ENCODE assay signal across 18 cellular contexts in genomic region chr12:55629058-55629841, GRCh38. TPM values are rescaled to one million over a fixed set of nuclear protein-coding genes. Genes with fewer than 3 reads are reported as not detected.
DNase-seq lines count a peak whose midpoint lies in the region; ATAC-seq and TF ChIP-seq lines count a peak whose summit lies in the region.
"Had no signal": no experiment of that assay in that cellular context is flagged by ENCODE, and none has a peak within 500 bp of the region (broad histone marks: within the 10 kb centered on the region; RNA-seq: fewer than 3 reads in every experiment).

No MANE protein-coding gene starts in this region.

- H3K4me1 Mint-ChIP-seq in activated CD4-positive, alpha-beta T cell treated with anti-CD3 and anti-CD28 coated beads, Interleukin-2, amount 10 ng/mL, durations not matched to agents 24 days and 14 days = peaks cover 20% of the 10 kb centered on the region
- H3K4me1 Mint-ChIP-seq in H9 = no peaks in the 10 kb centered on the region
- H3K4me1 Mint-ChIP-seq in T-helper 1 cell treated with Interleukin-12 subunit alpha and Interleukin-12 subunit beta and Interleukin-4 antibody, amounts not matched to agents 30 μg/mL and 1 μg/mL, for 36 hours (ENCODE audit: low read depth) = peaks cover 8% of the 10 kb centered on the region

- peaks cover 4% of the 10 kb centered on the region for H3K27me3 Mint-ChIP-seq in activated CD4-positive, alpha-beta T cell treated with anti-CD3 and anti-CD28 coated beads, Interleukin-2, amount 10 ng/mL, durations not matched to agents 24 days and 14 days
- H3K27me3 Mint-ChIP-seq in H9 (ENCODE audit: low read depth) = peaks cover 12% of the 10 kb centered on the region
- no peaks in the 10 kb centered on the region for H3K27me3 Mint-ChIP-seq in T-helper 1 cell treated with Interleukin-12 subunit alpha and Interleukin-12 subunit beta and Interleukin-4 antibody, amounts not matched to agents 30 μg/mL and 1 μg/mL, for 36 hours (ENCODE audit: low read depth)
- H3K27me3 Mint-ChIP-seq: CD4-positive, alpha-beta T cell had no signal

- no peak overlapping the region for H3K9ac ChIP-seq in H9 (ENCODE audit: extremely low read depth, insufficient read length, low read length)

- no peaks in the 10 kb centered on the region for H3K23me2 ChIP-seq in H9 (ENCODE audit: insufficient read length, low read depth, low read length, poor library complexity, severe bottlenecking)

- H3K9me3 Mint-ChIP-seq in activated CD4-positive, alpha-beta T cell treated with anti-CD3 and anti-CD28 coated beads, Interleukin-2, amount 10 ng/mL, durations not matched to agents 24 days and 14 days = no peaks in the 10 kb centered on the region
- no peaks in the 10 kb centered on the region for H3K9me3 Mint-ChIP-seq in H9
- no peaks in the 10 kb centered on the region for H3K9me3 Mint-ChIP-seq in T-helper 1 cell treated with Interleukin-12 subunit alpha and Interleukin-12 subunit beta and Interleukin-4 antibody, amounts not matched to agents 30 μg/mL and 1 μg/mL, for 36 hours
- H3K9me3 Mint-ChIP-seq: CD4-positive, alpha-beta T cell had no signal

- H3K27ac ChIP-seq in H9 (ENCODE audit: insufficient read length, low read depth, low read length) = no peak overlapping the region
- H3K27ac ChIP-seq: A549, upper lobe of right lung had no signal

- H2AFZ ChIP-seq in H9 (ENCODE audit: low read length) = no peak overlapping the region

- peaks cover 3% of the 10 kb centered on the region; the same call in 1 of the 2 replicates for H3K27me3 ChIP-seq in H9 (ENCODE audit: insufficient read depth, low read length)
- H3K27me3 ChIP-seq: upper lobe of right lung had no signal

- no peaks in the 10 kb centered on the region for H3K79me1 ChIP-seq in H9 (ENCODE audit: insufficient read depth, low read depth, low read length, poor library complexity, severe bottlenecking)

- H3K4me1 ChIP-seq in H9 (ENCODE audit: insufficient read depth, low read length) = no peaks in the 10 kb centered on the region
- H3K4me1 ChIP-seq: A549, upper lobe of right lung had no signal

- no peak overlapping the region for H3K14ac ChIP-seq in H9 (ENCODE audit: insufficient read depth, low read length)

- ATAC-seq in sciatic nerve = no peak
- ATAC-seq: A549, K562, upper lobe of right lung had no signal

- TF ChIP-seq CTCF in H9 (conservative IDR thresholded peaks at IDR 0.05) = no peak

- no peak overlapping the region for H4K91ac ChIP-seq in H9 (ENCODE audit: insufficient read length, low read depth, low read length)

- no peak overlapping the region for H3K56ac ChIP-seq in H9 (ENCODE audit: insufficient read length, low read depth, low read length)

- no peaks in the 10 kb centered on the region for H3K9me3 ChIP-seq in H9 (ENCODE audit: control insufficient read depth, low read depth, low read length)
- H3K9me3 ChIP-seq: A549, upper lobe of right lung had no signal

- peak overlapping the region; percentile 35 for H3K4me3 Mint-ChIP-seq in activated CD4-positive, alpha-beta T cell treated with anti-CD3 and anti-CD28 coated beads, Interleukin-2, amount 10 ng/mL, durations not matched to agents 24 days and 14 days
- no peak overlapping the region for H3K4me3 Mint-ChIP-seq in H9
- H3K4me3 Mint-ChIP-seq in T-helper 1 cell treated with Interleukin-12 subunit alpha and Interleukin-12 subunit beta and Interleukin-4 antibody, amounts not matched to agents 30 μg/mL and 1 μg/mL, for 36 hours = peak overlapping the region; percentile 4
- H3K4me3 Mint-ChIP-seq: CD4-positive, alpha-beta T cell had no signal

- no peak overlapping the region for H3K4me2 ChIP-seq in H9 (ENCODE audit: insufficient read depth, insufficient read length, low read length)
- H3K4me2 ChIP-seq: A549 had no signal

- H4K8ac ChIP-seq in H9 (replicated peaks; ENCODE audit: insufficient read length, low read depth, low read length) = no peak overlapping the region

- H3K36me3 Mint-ChIP-seq in activated CD4-positive, alpha-beta T cell treated with anti-CD3 and anti-CD28 coated beads, Interleukin-2, amount 10 ng/mL, durations not matched to agents 24 days and 14 days (ENCODE audit: low read depth) = no peaks in the 10 kb centered on the region
- H3K36me3 Mint-ChIP-seq in H9 (ENCODE audit: insufficient read depth in 1 of 3, low read depth in 3 of 3) = no peaks in the 10 kb centered on the region
- no peaks in the 10 kb centered on the region for H3K36me3 Mint-ChIP-seq in T-helper 1 cell treated with Interleukin-12 subunit alpha and Interleukin-12 subunit beta and Interleukin-4 antibody, amounts not matched to agents 30 μg/mL and 1 μg/mL, for 36 hours (ENCODE audit: low read depth)

- H3K18ac ChIP-seq in H9 (ENCODE audit: insufficient read length, low read depth, low read length) = no peak overlapping the region

- H2AK5ac ChIP-seq in H9 (ENCODE audit: insufficient read length, low read length) = no peak overlapping the region

- H3T11ph ChIP-seq in H9 (ENCODE audit: low read length) = no peak overlapping the region

- no peak overlapping the region for H2BK120ac ChIP-seq in H9 (ENCODE audit: low read depth, low read length, poor library complexity, severe bottlenecking)

- H4K5ac ChIP-seq in H9 (ENCODE audit: insufficient read length, low read depth, low read length) = no peak overlapping the region

- no peaks in the 10 kb centered on the region for H4K20me1 ChIP-seq in H9 (ENCODE audit: control insufficient read depth, insufficient read depth, insufficient read length)

- H2BK12ac ChIP-seq in H9 (ENCODE audit: insufficient read length, low read depth, low read length) = no peak overlapping the region

- peak; percentile 61 for DNase-seq in activated CD4-positive, alpha-beta T cell treated with anti-CD3 and anti-CD28 coated beads, Interleukin-2, amount 10 ng/mL, durations not matched to agents 24 days and 14 days
- DNase-seq in activated CD4-positive, alpha-beta T cell treated with anti-CD3 and anti-CD28 coated beads for 1 hour = no peak
- no peak for DNase-seq in H9
- DNase-seq in islet precursor cell = peak; percentile 32
- no peak for DNase-seq in sciatic nerve (ENCODE audit: low spot score)
- no peak for DNase-seq in nucleus accumbens (lab: John Stamatoyannopoulos, UW)
- no peak for DNase-seq in NCI-H1105 treated with DMSO at 0.1 percent for 48 hours (lab: John Stamatoyannopoulos, UW)
- DNase-seq: CD4-positive, alpha-beta T cell; cortex of kidney; foreskin melanocyte; NCI-H1417; Right ventricle myocardium superior; upper lobe of right lung had no signal

- H2BK20ac ChIP-seq in H9 (ENCODE audit: low read depth, low read length, poor library complexity, severe bottlenecking) = no peak overlapping the region

- H2BK5ac ChIP-seq in H9 (ENCODE audit: insufficient read length, low read length) = no peak overlapping the region

- H3K4ac ChIP-seq in H9 (ENCODE audit: low read depth, low read length) = no peak overlapping the region

- no CpG with 5 or more reads among the region's 3 CpGs for WGBS in H9 (ENCODE audit: extremely low coverage, insufficient read length, low lambda C conversion rate)

- H2BK15ac ChIP-seq in H9 (ENCODE audit: low read depth, low read length) = 0 out of 2 replicates have a peak overlapping the region, but pooled peaks have one; percentile 71

- H3K27ac Mint-ChIP-seq in activated CD4-positive, alpha-beta T cell treated with anti-CD3 and anti-CD28 coated beads, Interleukin-2, amount 10 ng/mL, durations not matched to agents 24 days and 14 days = peak overlapping the region; percentile 72
- H3K27ac Mint-ChIP-seq in H9 = no peak overlapping the region
- peak overlapping the region; percentile 8 for H3K27ac Mint-ChIP-seq in T-helper 1 cell treated with Interleukin-12 subunit alpha and Interleukin-12 subunit beta and Interleukin-4 antibody, amounts not matched to agents 30 μg/mL and 1 μg/mL, for 36 hours
- H3K27ac Mint-ChIP-seq: CD4-positive, alpha-beta T cell had no signal

- H3K79me2 ChIP-seq in H9 (ENCODE audit: insufficient read depth, low read length) = 0 out of 2 replicates have a peak, but pooled peaks cover 1% of the 10 kb centered on the region

- intact Hi-C loops in activated CD4-positive, alpha-beta T cell treated with anti-CD3 and anti-CD28 coated beads, Interleukin-2, amount 10 ng/mL, durations not matched to agents 24 days and 14 days (cut with micrococcal nuclease) = loop anchor here (2.0 to 10.0 kb wide), 3 partner anchors 18 to 774 kb away; partner anchors contain the start of genes MUCL1 and TESPA1
- intact Hi-C loops in sciatic nerve (cut with DNase I) = no loop called here

- no peak overlapping the region for H3K23ac ChIP-seq in H9 (ENCODE audit: insufficient read length, low read depth, low read length)

RNA-seq across cellular contexts. Expression of gene OR10P1, which starts 7.4 kb away (rescaled TPM):
- not detected in 2 replicates for total RNA-seq in activated CD4-positive, alpha-beta T cell treated with anti-CD3 and anti-CD28 coated beads, Interleukin-2, amount 10 ng/mL, durations not matched to agents 24 days and 14 days
- total RNA-seq in H9 (2021) (not detected in 2 replicates), sciatic nerve (not detected)
- total RNA-seq: CD4-positive, alpha-beta T cell; K562; osteocyte; Right ventricle myocardium superior; T-helper 2 cell treated with Interferon-gamma antibody and Interleukin-4, amounts not matched to agents 100 ng/mL and 5 ng/mL, for 36 hours; upper lobe of right lung had no signal

RNA-seq across cellular contexts. Expression of gene OR2AP1, which starts 57.0 kb away (rescaled TPM):
- not detected in 2 replicates for total RNA-seq in activated CD4-positive, alpha-beta T cell treated with anti-CD3 and anti-CD28 coated beads, Interleukin-2, amount 10 ng/mL, durations not matched to agents 24 days and 14 days
- total RNA-seq in H9 (2021) (not detected in 2 replicates), sciatic nerve (not detected)
- total RNA-seq: K562; osteocyte; Right ventricle myocardium superior; T-helper 2 cell treated with Interferon-gamma antibody and Interleukin-4, amounts not matched to agents 100 ng/mL and 5 ng/mL, for 36 hours; upper lobe of right lung had no signal

Comparison
In these comparisons a context has a peak if more than half of its experiments do, and no peak if none do; other contexts are left out.
1. DNase-seq: peak in activated CD4-positive, alpha-beta T cell treated with anti-CD3 and anti-CD28 coated beads, Interleukin-2, amount 10 ng/mL, durations not matched to agents 24 days and 14 days (single experiment) and islet precursor cell (single experiment); none in activated CD4-positive, alpha-beta T cell treated with anti-CD3 and anti-CD28 coated beads for 1 hour (single experiment), H9 (single experiment), sciatic nerve (single experiment), nucleus accumbens (0 of 56) and NCI-H1105 treated with DMSO at 0.1 percent for 48 hours (single experiment).
2. H3K27ac Mint-ChIP-seq: peak in activated CD4-positive, alpha-beta T cell treated with anti-CD3 and anti-CD28 coated beads, Interleukin-2, amount 10 ng/mL, durations not matched to agents 24 days and 14 days (single experiment) and T-helper 1 cell treated with Interleukin-12 subunit alpha and Interleukin-12 subunit beta and Interleukin-4 antibody, amounts not matched to agents 30 μg/mL and 1 μg/mL, for 36 hours (single experiment); none in H9 (0 of 3).
3. H3K4me3 Mint-ChIP-seq: peak in activated CD4-positive, alpha-beta T cell treated with anti-CD3 and anti-CD28 coated beads, Interleukin-2, amount 10 ng/mL, durations not matched to agents 24 days and 14 days (single experiment) and T-helper 1 cell treated with Interleukin-12 subunit alpha and Interleukin-12 subunit beta and Interleukin-4 antibody, amounts not matched to agents 30 μg/mL and 1 μg/mL, for 36 hours (single experiment); none in H9 (0 of 2).